8 cellular contexts compared by ENCODE assay signal in genomic region chr13:108322206-108322824, GRCh38. TPM values are rescaled to one million over a fixed set of nuclear protein-coding genes. Genes with fewer than 3 reads are reported as not detected.
DNase-seq lines count a peak whose midpoint lies in the region; ATAC-seq, FAIRE-seq and TF ChIP-seq lines count a peak whose summit lies in the region.

No MANE protein-coding gene starts in this region.

- H3K4me1 Mint-ChIP-seq in brain: peaks cover 6% of the 10 kb centered on the region

- H3K9me3 Mint-ChIP-seq in brain: peaks cover 0 to 4% (median 0%) of the 10 kb centered on the region in 5 experiments

- H3K27ac Mint-ChIP-seq in brain: no peak overlapping the region

- H3K36me3 Mint-ChIP-seq in brain: no peaks in the 10 kb centered on the region

- ATAC-seq in GM19324 (IDR thresholded peaks at IDR 0.05; ENCODE audit: low FRiP score, unreplicated experiment) (peak; percentile 48), HG03108 (IDR thresholded peaks at IDR 0.05; ENCODE audit: unreplicated experiment) (peak; percentile 79), thoracic aorta (ENCODE audit: insufficient number of reproducible peaks, low FRiP score, low read depth) (no peak)

- no peak overlapping the region for H3K27ac ChIP-seq in thoracic aorta

- no peaks in the 10 kb centered on the region for H3K36me3 ChIP-seq in thoracic aorta

- H3K27me3 Mint-ChIP-seq in brain: no peaks in the 10 kb centered on the region

- no peak overlapping the region for H3K4me3 ChIP-seq in thoracic aorta

- peak; percentile 5 for DNase-seq in DMS153 (lab: John Stamatoyannopoulos, UW)
- DNase-seq in NCI-H460 (ENCODE audit: extremely low read depth, low read depth): peak; percentile 37
- DNase-seq in thoracic aorta (ENCODE audit: low spot score): no peak
- DNase-seq in nucleus accumbens (lab: John Stamatoyannopoulos, UW): no peak

- TF ChIP-seq CTCF in brain (conservative IDR thresholded peaks at IDR 0.05) (peak; percentile 78 to 93), thoracic aorta (IDR thresholded peaks at IDR 0.05) (peak; percentile 58)

- no peaks in the 10 kb centered on the region for H3K4me1 ChIP-seq in thoracic aorta (ENCODE audit: control insufficient read depth in 1 of 2, low read depth in 2 of 2)

- H3K4me3 Mint-ChIP-seq in brain: no peak overlapping the region

- H3K27me3 ChIP-seq in thoracic aorta (replicated peaks; ENCODE audit: insufficient read depth): no peaks in the 10 kb centered on the region

- FAIRE-seq in islet of Langerhans (lab: Jason Lieb, UNC): peak; percentile 98

- H3K9me3 ChIP-seq in thoracic aorta: no peaks in the 10 kb centered on the region

RNA-seq across cellular contexts. Expression of gene TNFSF13B, which starts 52.8 kb away (rescaled TPM):
- total RNA-seq in NCI-H460 (2014; rRNA removed; shearing (Covaris generic)): 0.22 and 1.1 TPM in 2 replicates
- 0.54 TPM in 1 of 2 replicates, not detected in the other for polyA plus RNA-seq in NCI-H460 (2014; cell fraction: nucleus; rRNA removed)
- polyA plus RNA-seq in brain (ENCODE audit: insufficient read depth, low read depth, low replicate concordance): 0.32 TPM
- 10 to 100 TPM in 1 of 2 donors, 1 to 10 TPM in 1; 7.5 to 11.2 TPM for total RNA-seq in thoracic aorta

Comparison
In these comparisons a context has a peak if more than half of its experiments do, and no peak if none do; other contexts are left out.
1. DNase-seq: peak in DMS153 (single experiment) and NCI-H460 (single experiment); none in thoracic aorta (single experiment) and nucleus accumbens (0 of 56).